In the genomic region with DNA sequence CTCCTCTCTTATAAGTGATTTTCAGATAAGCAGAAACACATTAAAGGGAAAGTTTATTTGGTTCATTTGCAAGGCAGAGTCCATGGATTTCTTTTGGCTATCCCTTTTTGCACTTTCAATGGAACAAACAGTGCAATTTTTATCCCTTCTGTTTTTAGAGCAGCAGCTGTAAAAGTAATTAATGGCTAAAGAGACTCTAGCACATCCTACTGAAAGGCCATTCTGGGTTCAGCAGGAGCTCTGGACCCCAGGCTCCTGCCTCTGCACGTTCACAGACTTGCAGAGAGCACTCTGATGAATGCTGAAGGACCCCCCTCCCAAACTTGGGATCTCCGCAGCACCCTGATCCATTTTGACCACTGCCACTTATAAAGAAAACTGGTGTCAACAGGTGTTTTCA, we compare ENCODE assay signal across 19 cellular contexts. TPM values are rescaled to one million over a fixed set of nuclear protein-coding genes. Genes with fewer than 3 reads are reported as not detected.
DNase-seq lines count a peak whose midpoint lies in the region; ATAC-seq, FAIRE-seq and TF ChIP-seq lines count a peak whose summit lies in the region.
"Had no signal": no experiment of that assay in that cellular context is flagged by ENCODE, and none has a peak within 500 bp of the region (broad histone marks: within the 10 kb centered on the region; RNA-seq: fewer than 3 reads in every experiment).

No MANE protein-coding gene starts in this region.

- CTCF ChIA-PET in activated CD4-positive, alpha-beta memory T cell treated with anti-CD3 and anti-CD28 coated beads, Interleukin-2, amount 10 ng/mL, durations not matched to agents 7 days and 5 days (lab: Charles Lee), result interaction anchor here (0.6 kb wide), 1 partner anchor 419 kb away, joined by 4 read pairs; no protein-coding TSS in a partner anchor

- no peak overlapping the region for H2AFZ ChIP-seq in astrocyte (ENCODE audit: low read depth, low read length)

- H3K27ac Mint-ChIP-seq in astrocyte (ENCODE audit: unreplicated experiment) (peak overlapping the region; percentile 60), nephron (peak overlapping the region; percentile 32 to 63 (median 37))
- no peak overlapping the region for H3K27ac Mint-ChIP-seq in activated CD4-positive, alpha-beta memory T cell treated with anti-CD3 and anti-CD28 coated beads, Interleukin-2, amount 10 ng/mL, durations not matched to agents 7 days and 5 days
- H3K27ac Mint-ChIP-seq: CD4-positive, alpha-beta memory T cell had no signal

- H3K9me3 Mint-ChIP-seq in astrocyte (ENCODE audit: unreplicated experiment) (peaks cover 2% of the 10 kb centered on the region), nephron (no peaks in the 10 kb centered on the region)
- no peaks in the 10 kb centered on the region for H3K9me3 Mint-ChIP-seq in activated CD4-positive, alpha-beta memory T cell treated with anti-CD3 and anti-CD28 coated beads, Interleukin-2, amount 10 ng/mL, durations not matched to agents 7 days and 5 days

- H4K20me1 ChIP-seq in astrocyte (ENCODE audit: insufficient read depth, low read length), result no peaks in the 10 kb centered on the region
- H4K20me1 ChIP-seq: BLaER1 had no signal

- no peaks in the 10 kb centered on the region for H3K36me3 Mint-ChIP-seq in astrocyte (ENCODE audit: low read depth, unreplicated experiment)
- no peaks in the 10 kb centered on the region for H3K36me3 Mint-ChIP-seq in nephron (ENCODE audit: low read depth)
- H3K36me3 Mint-ChIP-seq in activated CD4-positive, alpha-beta memory T cell treated with anti-CD3 and anti-CD28 coated beads, Interleukin-2, amount 10 ng/mL, durations not matched to agents 7 days and 5 days (ENCODE audit: low read depth), result no peaks in the 10 kb centered on the region
- H3K36me3 Mint-ChIP-seq: CD14-positive monocyte; CD4-positive, alpha-beta memory T cell had no signal

- H3K27me3 Mint-ChIP-seq in astrocyte (ENCODE audit: low read depth, unreplicated experiment) (no peaks in the 10 kb centered on the region), nephron (ENCODE audit: low read depth) (no peaks in the 10 kb centered on the region)
- H3K27me3 Mint-ChIP-seq in activated CD4-positive, alpha-beta memory T cell treated with anti-CD3 and anti-CD28 coated beads, Interleukin-2, amount 10 ng/mL, durations not matched to agents 7 days and 5 days, result peaks cover 4% of the 10 kb centered on the region
- H3K27me3 Mint-ChIP-seq: CD4-positive, alpha-beta memory T cell had no signal

- TF ChIP-seq POLR2A in heart left ventricle (IDR thresholded peaks at IDR 0.05), result no peak
- TF ChIP-seq POLR2A in GM18505 (IDR thresholded peaks at IDR 0.05; ENCODE audit: borderline replicate concordance, extremely low read depth, insufficient read depth, insufficient read length), result no peak

- peak overlapping the region in 9 of 12 donors; percentile 10 to 58 (median 41) for H3K27ac ChIP-seq in heart left ventricle
- no peak overlapping the region for H3K27ac ChIP-seq in right cardiac atrium (ENCODE audit: low read length)
- H3K27ac ChIP-seq in astrocyte (ENCODE audit: low read depth, low read length), result no peak overlapping the region
- H3K27ac ChIP-seq: BLaER1 had no signal

- H3K4me1 ChIP-seq in heart left ventricle, result peaks cover 0 to 24% (median 16%) of the 10 kb centered on the region in 12 donors
- no peaks in the 10 kb centered on the region for H3K4me1 ChIP-seq in right cardiac atrium (ENCODE audit: control insufficient read depth, insufficient read depth, low read length)
- H3K4me1 ChIP-seq in astrocyte (ENCODE audit: insufficient read depth, low read length), result peaks cover 4% of the 10 kb centered on the region
- H3K4me1 ChIP-seq: BLaER1 had no signal

- H3K9ac ChIP-seq in astrocyte (ENCODE audit: low read length), result no peak overlapping the region
- H3K9ac ChIP-seq: BLaER1 had no signal

- no peaks in the 10 kb centered on the region for H3K79me2 ChIP-seq in astrocyte (ENCODE audit: insufficient read depth, low read length)

- 39 to 53% (median 42%) methylated on average over 2 of the region's 2 CpGs for WGBS in heart left ventricle, 4 donors
- WGBS in right cardiac atrium, result 65% methylated on average over 2 of the region's 2 CpGs

- DNase-seq in heart left ventricle (no peak), right cardiac atrium (no peak), astrocyte (ENCODE audit: low read depth) (no peak), NCI-H226 (no peak)
- no peak for DNase-seq in activated CD4-positive, alpha-beta memory T cell treated with anti-CD3 and anti-CD28 coated beads, Interleukin-2, amount 10 ng/mL, durations not matched to agents 7 days and 5 days
- DNase-seq: 8988T; CD4-positive, alpha-beta memory T cell; DMS153; GDM1; GOT3; H7 had no signal

- peaks cover 10% of the 10 kb centered on the region for H3K4me1 Mint-ChIP-seq in astrocyte (ENCODE audit: low read depth, unreplicated experiment)
- peaks cover 30% of the 10 kb centered on the region for H3K4me1 Mint-ChIP-seq in nephron
- H3K4me1 Mint-ChIP-seq in activated CD4-positive, alpha-beta memory T cell treated with anti-CD3 and anti-CD28 coated beads, Interleukin-2, amount 10 ng/mL, durations not matched to agents 7 days and 5 days, result no peaks in the 10 kb centered on the region
- H3K4me1 Mint-ChIP-seq: CD4-positive, alpha-beta memory T cell had no signal

- no peaks in the 10 kb centered on the region for H3K36me3 ChIP-seq in heart left ventricle
- no peaks in the 10 kb centered on the region for H3K36me3 ChIP-seq in astrocyte (ENCODE audit: insufficient read depth, low read length)
- H3K36me3 ChIP-seq: BLaER1 had no signal

- FAIRE-seq in astrocyte (lab: Jason Lieb, UNC), result no peak
- FAIRE-seq: GM12892, HepG2 had no signal

- H3K4me3 ChIP-seq in heart left ventricle (no peak overlapping the region), right cardiac atrium (ENCODE audit: low read length) (no peak overlapping the region), astrocyte (ENCODE audit: insufficient read depth, low read depth, low read length) (no peak overlapping the region)
- H3K4me3 ChIP-seq: BLaER1 had no signal

- intact Hi-C loops in heart left ventricle (cut with DNase I), result loop anchor here in 1 of 10 donors (5.0 kb wide), 1 partner anchor 41 kb away; the partner anchor contains the start of gene PDE7B
- intact Hi-C loops in right cardiac atrium (cut with DNase I), result no loop called here

- TF ChIP-seq CTCF in heart left ventricle (IDR thresholded peaks at IDR 0.05) (no peak), astrocyte (IDR thresholded peaks at IDR 0.05; ENCODE audit: insufficient read depth, low read depth, low read length) (no peak), nephron (IDR thresholded peaks at IDR 0.05; ENCODE audit: unreplicated experiment in 3 of 3) (no peak)

- H3K27me3 ChIP-seq in heart left ventricle, result no peaks in the 10 kb centered on the region
- H3K27me3 ChIP-seq in right cardiac atrium (ENCODE audit: control insufficient read depth, insufficient read depth), result no peaks in the 10 kb centered on the region
- no peaks in the 10 kb centered on the region for H3K27me3 ChIP-seq in astrocyte (ENCODE audit: insufficient read depth, low read length)
- H3K27me3 ChIP-seq: BLaER1 had no signal

- ATAC-seq in heart left ventricle, result peak in 3 of 4 donors; percentile 45 to 79 (median 69)
- ATAC-seq in right cardiac atrium, result no peak
- ATAC-seq in GM18505 (IDR thresholded peaks at IDR 0.05; ENCODE audit: unreplicated experiment), result no peak
- ATAC-seq: HCT116 had no signal

- H3K9me3 ChIP-seq in heart left ventricle (peaks cover 0 to 8% (median 0%) of the 10 kb centered on the region in 12 donors), right cardiac atrium (ENCODE audit: control insufficient read depth, low read length) (no peaks in the 10 kb centered on the region), astrocyte (ENCODE audit: insufficient read depth, low read depth, low read length) (no peaks in the 10 kb centered on the region)
- H3K9me3 ChIP-seq: BLaER1 had no signal

- H3K4me3 Mint-ChIP-seq in astrocyte (ENCODE audit: unreplicated experiment) (no peak overlapping the region), nephron (no peak overlapping the region)
- no peak overlapping the region for H3K4me3 Mint-ChIP-seq in activated CD4-positive, alpha-beta memory T cell treated with anti-CD3 and anti-CD28 coated beads, Interleukin-2, amount 10 ng/mL, durations not matched to agents 7 days and 5 days
- H3K4me3 Mint-ChIP-seq: CD14-positive monocyte; CD4-positive, alpha-beta memory T cell had no signal

- H3K4me2 ChIP-seq in astrocyte (ENCODE audit: low read length), result no peak overlapping the region
- H3K4me2 ChIP-seq: BLaER1 had no signal

- POLR2A ChIA-PET in activated CD4-positive, alpha-beta memory T cell treated with anti-CD3 and anti-CD28 coated beads, Interleukin-2, amount 10 ng/mL, durations not matched to agents 7 days and 5 days (lab: Charles Lee), result no interaction called here

RNA-seq across cellular contexts. Expression of gene PDE7B, which starts 40.3 kb away (rescaled TPM):
- total RNA-seq in heart left ventricle (10 to 100 TPM in 5 of 9 donors, 1 to 10 TPM in 4; 4.8 to 29.1 (median 12.0) TPM), right cardiac atrium (10 to 100 TPM in 1 of 4 donors, 1 to 10 TPM in 3; 6.4 to 11.6 (median 8.3) TPM), astrocyte (0.19 and 0.27 TPM in 2 replicates)
- polyA plus RNA-seq in heart left ventricle (1 to 10 TPM; 4.4 to 5.7 TPM), right cardiac atrium (2.9 TPM)
- under 1 TPM; 0.68 to 0.95 TPM for total RNA-seq in activated CD4-positive, alpha-beta memory T cell treated with anti-CD3 and anti-CD28 coated beads, Interleukin-2, amount 10 ng/mL, durations not matched to agents 7 days and 5 days
- total RNA-seq: A673, H7, HepG2 had no signal
- polyA plus RNA-seq: HepG2 had no signal

Comparison
In these comparisons a context has a peak if more than half of its experiments do, and no peak if none do; other contexts are left out.
1. ATAC-seq: peak in heart left ventricle (3 of 4); none in right cardiac atrium (0 of 2) and GM18505 (single experiment).
2. H3K27ac ChIP-seq: peak in heart left ventricle (9 of 12); none in right cardiac atrium (single experiment) and astrocyte (single experiment).